Comparison of ENCODE assay signal across 13 cellular contexts in genomic region chr17:27560668-27561067, GRCh38.
A peak's percentile ranks its signal among the peaks of the same experiment; 100 is the strongest.
DNase-seq lines count a peak whose midpoint lies in the region; ATAC-seq, FAIRE-seq and TF ChIP-seq lines count a peak whose summit lies in the region.
"Had no signal": no experiment of that assay in that cellular context is flagged by ENCODE, and none has a peak within 500 bp of the region (broad histone marks: within the 10 kb centered on the region; RNA-seq: fewer than 3 reads in every experiment).

No MANE protein-coding gene starts in this region.

- no peak for ATAC-seq in GM19452 (IDR thresholded peaks at IDR 0.05; ENCODE audit: unreplicated experiment)
- ATAC-seq: activated CD4-positive, alpha-beta T cell treated with anti-CD3 and anti-CD28 coated beads for 36 hours had no signal

- H3K27ac ChIP-seq in BLaER1 treated with 17β-estradiol and CSF1 and Interleukin-3, amounts not matched to agents 10 nM and 100 nM, result peak overlapping the region in 1 of 11 experiments; percentile 21; a peak in 1 of 22 replicates
- H3K27ac ChIP-seq in adipose tissue (ENCODE audit: low read depth, low read length), result peak overlapping the region; percentile 63
- peak overlapping the region; percentile 68 for H3K27ac ChIP-seq in parathyroid adenoma
- H3K27ac ChIP-seq: C4-2B, epithelial cell of prostate had no signal

- peaks cover 0 to 10% (median 6%) of the 10 kb centered on the region in 11 experiments; a peak in 12 of 22 replicates for H3K9me3 ChIP-seq in BLaER1 treated with 17β-estradiol and CSF1 and Interleukin-3, amounts not matched to agents 10 nM and 100 nM (replicated peaks in 1 of 11)
- no peaks in the 10 kb centered on the region for H3K9me3 ChIP-seq in parathyroid adenoma (ENCODE audit: control insufficient read depth, low read length)

- H3K4me2 ChIP-seq in BLaER1 treated with 17β-estradiol and CSF1 and Interleukin-3, amounts not matched to agents 10 nM and 100 nM, result peak overlapping the region in 10 of 11 experiments; percentile 35 to 70 (median 61); a peak in 16 of 22 replicates
- no peak overlapping the region for H3K4me2 ChIP-seq in parathyroid adenoma (ENCODE audit: low read length)

- peaks cover 0 to 22% (median 0%) of the 10 kb centered on the region in 11 experiments; a peak in 5 of 22 replicates for H3K36me3 ChIP-seq in BLaER1 treated with 17β-estradiol and CSF1 and Interleukin-3, amounts not matched to agents 10 nM and 100 nM
- no peaks in the 10 kb centered on the region for H3K36me3 ChIP-seq in parathyroid adenoma (ENCODE audit: control insufficient read depth, insufficient read depth, low read length)

- H3K4me3 ChIP-seq in BLaER1 treated with 17β-estradiol and CSF1 and Interleukin-3, amounts not matched to agents 10 nM and 100 nM, result no peak overlapping the region
- H3K4me3 ChIP-seq in parathyroid adenoma (ENCODE audit: low read depth, low read length), result no peak overlapping the region

- no peak overlapping the region for H2AFZ ChIP-seq in parathyroid adenoma

- peaks cover 34% of the 10 kb centered on the region for H3K79me2 ChIP-seq in parathyroid adenoma

- no peak overlapping the region for H3K9ac ChIP-seq in BLaER1 treated with 17β-estradiol and CSF1 and Interleukin-3, amounts not matched to agents 10 nM and 100 nM
- no peak overlapping the region for H3K9ac ChIP-seq in parathyroid adenoma

- H3K27me3 ChIP-seq in BLaER1 treated with 17β-estradiol and CSF1 and Interleukin-3, amounts not matched to agents 10 nM and 100 nM, result no peaks in the 10 kb centered on the region
- no peaks in the 10 kb centered on the region for H3K27me3 ChIP-seq in parathyroid adenoma (ENCODE audit: control insufficient read depth, insufficient read depth, low read length)

- peaks cover 18 to 77% (median 62%) of the 10 kb centered on the region in 10 experiments for H3K4me1 ChIP-seq in BLaER1 treated with 17β-estradiol and CSF1 and Interleukin-3, amounts not matched to agents 10 nM and 100 nM
- no peaks in the 10 kb centered on the region for H3K4me1 ChIP-seq in parathyroid adenoma

- no peak for FAIRE-seq in HTR-8/SVneo (lab: Jason Lieb, UNC)

- WGBS in adipose tissue, 3 donors, result 49 to 68% (median 62%) methylated on average over 4 of the region's 4 CpGs

- in situ Hi-C loops in GM13976 (cut with MboI; ENCODE audit: low sequenced_read_pairs, unreplicated experiment), result no loop called here

- H4K20me1 ChIP-seq in BLaER1 treated with 17β-estradiol and CSF1 and Interleukin-3, amounts not matched to agents 10 nM and 100 nM, result peaks cover 0 to 8% (median 0%) of the 10 kb centered on the region in 11 experiments; a peak in 3 of 22 replicates

- DNase-seq in glomerular visceral epithelial cell (ENCODE audit: extremely low spot score), result peak; percentile 31
- DNase-seq in HTR-8/SVneo (ENCODE audit: insufficient read length, low spot score), result no peak
- DNase-seq in GM13976 (ENCODE audit: low spot score), result no peak
- DNase-seq in activated CD4-positive, alpha-beta T cell treated with anti-CD3 and anti-CD28 coated beads, Interleukin-2, amount 50 U/mL, for 4 hours, result no peak
- DNase-seq: activated CD4-positive, alpha-beta T cell treated with anti-CD3 and anti-CD28 coated beads for 36 hours; RPMI8226; stimulated activated naive CD4-positive, alpha-beta T cell treated with Interleukin-2 at 50 U/mL for 16 hours had no signal

- TF ChIP-seq CTCF in parathyroid adenoma (IDR thresholded peaks at IDR 0.05) (no peak), GM13976 (IDR thresholded peaks at IDR 0.05; ENCODE audit: borderline replicate concordance, control extremely low read depth, extremely low read depth, insufficient read depth, missing control alignments) (no peak)
